10 cellular contexts compared by ENCODE assay signal in genomic region chr11:33733978-33734377, GRCh38. TPM values are rescaled to one million over a fixed set of nuclear protein-coding genes. Genes with fewer than 3 reads are reported as not detected.
DNase-seq lines count a peak whose midpoint lies in the region; ATAC-seq and TF ChIP-seq lines count a peak whose summit lies in the region.
"Had no signal": no experiment of that assay in that cellular context is flagged by ENCODE, and none has a peak within 500 bp of the region (broad histone marks: within the 10 kb centered on the region; RNA-seq: fewer than 3 reads in every experiment).

No MANE protein-coding gene starts in this region.

- peaks cover 12% of the 10 kb centered on the region for H3K36me3 Mint-ChIP-seq in activated T-cell treated with anti-CD3 and anti-CD28 coated beads, Interleukin-2, amount 50 U/mL, for 24 hours (ENCODE audit: low read depth)
- peaks cover 51% of the 10 kb centered on the region for H3K36me3 Mint-ChIP-seq in activated T-helper 17 cell treated with anti-CD3 and anti-CD28 coated beads, Interleukin-2, amount 50 U/mL, for 72 hours (ENCODE audit: low read depth)

- H3K79me2 ChIP-seq in hepatocyte: peaks cover 70% of the 10 kb centered on the region

- no peaks in the 10 kb centered on the region for H3K36me3 ChIP-seq in hepatocyte (replicated peaks; ENCODE audit: insufficient read depth, low read depth)
- H3K36me3 ChIP-seq in suprapubic skin: peaks cover 5% of the 10 kb centered on the region

- H3K9me3 ChIP-seq in hepatocyte (ENCODE audit: low read depth): no peaks in the 10 kb centered on the region
- H3K9me3 ChIP-seq in suprapubic skin: no peaks in the 10 kb centered on the region
- H3K9me3 ChIP-seq: spleen had no signal

- H3K4me2 ChIP-seq in hepatocyte: peak overlapping the region; percentile 87

- DNase-seq in activated T-cell treated with anti-CD3 and anti-CD28 coated beads, Interleukin-2, amount 50 U/mL, for 24 hours: no peak
- DNase-seq in activated T-cell treated with anti-CD3 and anti-CD28 coated beads, Interleukin-2, amount 50 U/mL, for 1 hour: no peak
- no peak for DNase-seq in hepatocyte (ENCODE audit: low spot score)
- no peak for DNase-seq in suprapubic skin (ENCODE audit: low spot score in 2 of 2)
- no peak for DNase-seq in NCI-H526 (lab: John Stamatoyannopoulos, UW)
- DNase-seq in stimulated activated CD4-positive, alpha-beta T cell treated with anti-CD3 and anti-CD28 coated beads, Interleukin-1b, Interleukin-23, amount 100 ng/mL, for 48 hours: no peak
- DNase-seq in stimulated activated naive CD8-positive, alpha-beta T cell treated with anti-CD3 and anti-CD28 coated beads, Interleukin-15, Interleukin-2, amounts not matched to agents 100 U/mL and 50 U/mL, for 24 hours: no peak
- DNase-seq: spleen, T-helper 9 cell had no signal

- no peak for ATAC-seq in activated T-helper 17 cell treated with anti-CD3 and anti-CD28 coated beads, Interleukin-2, amount 50 U/mL, for 72 hours (replicated peaks)
- ATAC-seq in stimulated activated naive CD8-positive, alpha-beta T cell treated with anti-CD3 and anti-CD28 coated beads, Interleukin-15, Interleukin-2, amounts not matched to agents 100 U/mL and 50 U/mL, for 24 hours: no peak

- no peak overlapping the region for H3K4me3 ChIP-seq in hepatocyte
- H3K4me3 ChIP-seq in suprapubic skin: peak overlapping the region; percentile 89

- peaks cover 52% of the 10 kb centered on the region for H3K4me1 Mint-ChIP-seq in activated T-cell treated with anti-CD3 and anti-CD28 coated beads, Interleukin-2, amount 50 U/mL, for 24 hours (ENCODE audit: low read depth)
- H3K4me1 Mint-ChIP-seq in activated T-helper 17 cell treated with anti-CD3 and anti-CD28 coated beads, Interleukin-2, amount 50 U/mL, for 72 hours: peaks cover 31% of the 10 kb centered on the region

- H3K27me3 ChIP-seq in hepatocyte (no peaks in the 10 kb centered on the region), suprapubic skin (no peaks in the 10 kb centered on the region)
- H3K27me3 ChIP-seq: spleen had no signal

- peaks cover 14% of the 10 kb centered on the region for H3K27me3 Mint-ChIP-seq in activated T-cell treated with anti-CD3 and anti-CD28 coated beads, Interleukin-2, amount 50 U/mL, for 24 hours
- H3K27me3 Mint-ChIP-seq in activated T-helper 17 cell treated with anti-CD3 and anti-CD28 coated beads, Interleukin-2, amount 50 U/mL, for 72 hours: no peaks in the 10 kb centered on the region

- no peaks in the 10 kb centered on the region for H3K9me3 Mint-ChIP-seq in activated T-cell treated with anti-CD3 and anti-CD28 coated beads, Interleukin-2, amount 50 U/mL, for 24 hours
- H3K9me3 Mint-ChIP-seq in activated T-helper 17 cell treated with anti-CD3 and anti-CD28 coated beads, Interleukin-2, amount 50 U/mL, for 72 hours: no peaks in the 10 kb centered on the region

- H4K20me1 ChIP-seq in hepatocyte (ENCODE audit: insufficient read depth, poor library complexity, severe bottlenecking): peaks cover 34% of the 10 kb centered on the region

- no peak overlapping the region for H3K27ac Mint-ChIP-seq in activated T-cell treated with anti-CD3 and anti-CD28 coated beads, Interleukin-2, amount 50 U/mL, for 24 hours
- no peak overlapping the region for H3K27ac Mint-ChIP-seq in activated T-helper 17 cell treated with anti-CD3 and anti-CD28 coated beads, Interleukin-2, amount 50 U/mL, for 72 hours

- no peak for TF ChIP-seq POLR2A in suprapubic skin (IDR thresholded peaks at IDR 0.05)

- TF ChIP-seq EP300 in suprapubic skin (IDR thresholded peaks at IDR 0.05): no peak

- H3K4me3 Mint-ChIP-seq in activated T-cell treated with anti-CD3 and anti-CD28 coated beads, Interleukin-2, amount 50 U/mL, for 24 hours: peak overlapping the region; percentile 81
- H3K4me3 Mint-ChIP-seq in activated T-helper 17 cell treated with anti-CD3 and anti-CD28 coated beads, Interleukin-2, amount 50 U/mL, for 72 hours: peak overlapping the region; percentile 94

- H3K9me2 ChIP-seq in hepatocyte (replicated peaks; ENCODE audit: insufficient read depth): no peaks in the 10 kb centered on the region

- no peak for TF ChIP-seq CTCF in hepatocyte (IDR thresholded peaks at IDR 0.05; ENCODE audit: poor library complexity)
- TF ChIP-seq CTCF in suprapubic skin (IDR thresholded peaks at IDR 0.05): no peak

- H2AFZ ChIP-seq in hepatocyte: no peak overlapping the region

- WGBS in hepatocyte (ENCODE audit: low lambda C conversion rate, missing lambda C conversion rate): 92% methylated on average over 6 of the region's 6 CpGs
- 47% methylated on average over 6 of the region's 6 CpGs for WGBS in suprapubic skin

- H3K4me1 ChIP-seq in hepatocyte (ENCODE audit: insufficient read depth): peaks cover 47% of the 10 kb centered on the region
- H3K4me1 ChIP-seq in suprapubic skin: peaks cover 68% of the 10 kb centered on the region

- H3K27ac ChIP-seq in hepatocyte (peak overlapping the region; percentile 95), suprapubic skin (peak overlapping the region; percentile 99)

RNA-seq across cellular contexts. Expression of gene CD59, which starts 2.2 kb away (rescaled TPM):
- total RNA-seq in activated T-helper 17 cell treated with anti-CD3 and anti-CD28 coated beads, Interleukin-2, amount 50 U/mL, for 72 hours: 100 to 1,000 TPM in 1 of 2 donors, 10 to 100 TPM in 1; 78.1 to 147 TPM
- total RNA-seq in hepatocyte (298 and 316 TPM in 2 replicates), suprapubic skin (100 to 1,000 TPM; 309 to 520 (median 422) TPM)
- polyA plus RNA-seq in hepatocyte: 337 and 346 TPM in 2 replicates

RNA-seq across cellular contexts. Expression of gene C11orf91, which starts 33.4 kb away (rescaled TPM):
- not detected for total RNA-seq in activated T-helper 17 cell treated with anti-CD3 and anti-CD28 coated beads, Interleukin-2, amount 50 U/mL, for 72 hours
- total RNA-seq in hepatocyte (not detected in 2 replicates), suprapubic skin (not detected)
- not detected in 2 replicates for polyA plus RNA-seq in hepatocyte
- polyA plus RNA-seq: spleen had no signal

RNA-seq across cellular contexts. Expression of gene FBXO3, which starts 40.3 kb away (rescaled TPM):
- 10 to 100 TPM; 13.4 to 14.0 TPM for total RNA-seq in activated T-helper 17 cell treated with anti-CD3 and anti-CD28 coated beads, Interleukin-2, amount 50 U/mL, for 72 hours
- total RNA-seq in hepatocyte: 50.7 and 58.1 TPM in 2 replicates
- 28.0 and 29.3 TPM in 2 replicates for polyA plus RNA-seq in hepatocyte
- total RNA-seq in suprapubic skin: 10 to 100 TPM; 35.4 to 47.5 (median 44.3) TPM
